Comparison of ENCODE assay signal across 11 cellular contexts in the genomic region with DNA sequence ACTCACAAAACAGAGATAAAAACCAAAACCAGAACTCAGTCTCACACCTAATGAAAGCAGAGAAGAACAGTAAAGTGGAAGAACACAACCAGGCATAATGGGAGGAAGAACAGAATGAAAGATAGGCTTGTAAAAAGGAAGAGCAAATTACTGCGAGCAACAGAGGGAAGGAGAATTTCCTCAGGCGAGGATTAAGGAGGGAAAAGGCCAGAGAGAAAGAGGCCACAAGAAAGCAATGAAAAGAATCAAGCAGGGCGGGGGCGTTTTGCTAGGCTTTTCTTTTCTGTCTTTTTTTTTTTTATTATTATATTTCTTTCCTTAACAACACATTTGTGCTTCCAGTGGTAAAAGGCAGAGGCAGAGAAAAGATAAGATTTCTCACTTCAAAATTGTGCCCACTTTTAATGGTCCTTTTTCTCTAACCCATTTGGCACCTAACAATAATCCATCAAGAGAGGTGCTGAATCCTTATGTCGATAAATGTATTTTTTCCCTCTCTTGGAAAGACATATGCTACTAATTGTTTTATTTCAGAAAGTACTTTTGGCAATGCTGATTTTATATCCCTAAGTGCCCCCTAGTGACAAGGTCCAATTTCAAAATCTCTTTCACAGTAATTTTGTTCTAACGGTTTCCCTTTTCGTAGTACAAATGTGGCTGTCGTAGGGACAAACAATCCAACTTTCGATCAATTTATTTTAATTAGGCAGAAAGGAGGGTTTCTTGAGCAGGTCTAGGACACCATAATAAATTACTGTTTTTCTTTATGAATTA.
A peak's percentile ranks its signal among the peaks of the same experiment; 100 is the strongest.
DNase-seq lines count a peak whose midpoint lies in the region; ATAC-seq and TF ChIP-seq lines count a peak whose summit lies in the region.
"Had no signal": no experiment of that assay in that cellular context is flagged by ENCODE, and none has a peak within 500 bp of the region (broad histone marks: within the 10 kb centered on the region; RNA-seq: fewer than 3 reads in every experiment).

No MANE protein-coding gene starts in this region.

- intact Hi-C loops in heart left ventricle (cut with DNase I), result loop anchor here in 8 of 10 donors (2.0 to 10.0 kb wide), 6 partner anchors 59 to 379 kb away; no protein-coding TSS in a partner anchor
- intact Hi-C loops in left ventricle myocardium superior (cut with micrococcal nuclease), result no loop called here
- intact Hi-C loops in uterus (cut with DNase I; ENCODE audit: low total_unique reads), result no loop called here
- intact Hi-C loops in activated T-helper 2 cell treated with anti-CD3 and anti-CD28 coated beads, Interferon-gamma antibody, Interleukin-2, Interleukin-4, amounts not matched to agents 10 μg/mL and 5 μg/mL and 100 μg/mL, durations not matched to agents 14 hours and 24 hours and 36 hours (cut with micrococcal nuclease), result no loop called here

- no peaks in the 10 kb centered on the region for H3K4me1 Mint-ChIP-seq in activated T-helper 2 cell treated with anti-CD3 and anti-CD28 coated beads, Interferon-gamma antibody, Interleukin-2, Interleukin-4, amounts not matched to agents 10 μg/mL and 5 μg/mL and 100 μg/mL, durations not matched to agents 14 hours and 24 hours and 36 hours (ENCODE audit: low read depth)
- H3K4me1 Mint-ChIP-seq: immature natural killer cell had no signal

- H3K4me3 Mint-ChIP-seq in activated T-helper 2 cell treated with anti-CD3 and anti-CD28 coated beads, Interferon-gamma antibody, Interleukin-2, Interleukin-4, amounts not matched to agents 10 μg/mL and 5 μg/mL and 100 μg/mL, durations not matched to agents 14 hours and 24 hours and 36 hours (ENCODE audit: low read depth), result no peak overlapping the region
- H3K4me3 Mint-ChIP-seq: immature natural killer cell had no signal

- no peaks in the 10 kb centered on the region for H3K9me3 Mint-ChIP-seq in activated T-helper 2 cell treated with anti-CD3 and anti-CD28 coated beads, Interferon-gamma antibody, Interleukin-2, Interleukin-4, amounts not matched to agents 10 μg/mL and 5 μg/mL and 100 μg/mL, durations not matched to agents 14 hours and 24 hours and 36 hours

- H3K36me3 ChIP-seq in heart left ventricle, result no peaks in the 10 kb centered on the region
- H3K36me3 ChIP-seq in uterus, result no peaks in the 10 kb centered on the region
- H3K36me3 ChIP-seq: Peyer's patch had no signal

- H3K4me3 ChIP-seq in heart left ventricle (no peak overlapping the region), uterus (no peak overlapping the region)
- H3K4me3 ChIP-seq: Peyer's patch had no signal

- no peaks in the 10 kb centered on the region for H3K27me3 Mint-ChIP-seq in activated T-helper 2 cell treated with anti-CD3 and anti-CD28 coated beads, Interferon-gamma antibody, Interleukin-2, Interleukin-4, amounts not matched to agents 10 μg/mL and 5 μg/mL and 100 μg/mL, durations not matched to agents 14 hours and 24 hours and 36 hours (ENCODE audit: low read depth)

- TF ChIP-seq POLR2A in heart left ventricle (IDR thresholded peaks at IDR 0.05) (no peak), uterus (IDR thresholded peaks at IDR 0.05) (no peak)

- 55 to 68% (median 59%) methylated on average over 9 of the region's 9 CpGs for WGBS in heart left ventricle, 4 donors

- no peaks in the 10 kb centered on the region for H3K36me3 Mint-ChIP-seq in activated T-helper 2 cell treated with anti-CD3 and anti-CD28 coated beads, Interferon-gamma antibody, Interleukin-2, Interleukin-4, amounts not matched to agents 10 μg/mL and 5 μg/mL and 100 μg/mL, durations not matched to agents 14 hours and 24 hours and 36 hours (ENCODE audit: low read depth)
- H3K36me3 Mint-ChIP-seq: immature natural killer cell had no signal

- ATAC-seq in heart left ventricle (no peak), left ventricle myocardium superior (no peak), foreskin keratinocyte (no peak), HG03457 (IDR thresholded peaks at IDR 0.05; ENCODE audit: unreplicated experiment) (no peak)

- no peak overlapping the region for H3K27ac Mint-ChIP-seq in activated T-helper 2 cell treated with anti-CD3 and anti-CD28 coated beads, Interferon-gamma antibody, Interleukin-2, Interleukin-4, amounts not matched to agents 10 μg/mL and 5 μg/mL and 100 μg/mL, durations not matched to agents 14 hours and 24 hours and 36 hours
- H3K27ac Mint-ChIP-seq: immature natural killer cell had no signal

- H3K27me3 ChIP-seq in heart left ventricle, result no peaks in the 10 kb centered on the region
- H3K27me3 ChIP-seq in foreskin keratinocyte, result no peaks in the 10 kb centered on the region
- H3K27me3 ChIP-seq in uterus, result no peaks in the 10 kb centered on the region
- H3K27me3 ChIP-seq: Peyer's patch had no signal

- H3K9me3 ChIP-seq in heart left ventricle (no peaks in the 10 kb centered on the region), uterus (no peaks in the 10 kb centered on the region)
- H3K9me3 ChIP-seq: Peyer's patch had no signal

- peak in 9 of 12 donors; percentile 30 to 55 (median 42) for TF ChIP-seq CTCF in heart left ventricle (IDR thresholded peaks at IDR 0.05)
- peak; percentile 60 for TF ChIP-seq CTCF in foreskin keratinocyte (conservative IDR thresholded peaks at IDR 0.05)
- peak; percentile 11 to 29 (median 26) for TF ChIP-seq CTCF in uterus (IDR thresholded peaks at IDR 0.05)

- H3K27ac ChIP-seq in heart left ventricle (no peak overlapping the region), foreskin keratinocyte (no peak overlapping the region), uterus (no peak overlapping the region)
- H3K27ac ChIP-seq: Peyer's patch had no signal

- no peak for DNase-seq in heart left ventricle
- DNase-seq in left ventricle myocardium superior, result no peak
- DNase-seq in RPMI7951 (ENCODE audit: low read depth), result peak; percentile 5
- no peak for DNase-seq in foreskin keratinocyte
- no peak for DNase-seq in uterus
- no peak for DNase-seq in cortex of kidney (lab: John Stamatoyannopoulos, UW)
- DNase-seq in activated T-helper 2 cell treated with anti-CD3 and anti-CD28 coated beads, Interferon-gamma antibody, Interleukin-2, Interleukin-4, amounts not matched to agents 10 μg/mL and 5 μg/mL and 100 μg/mL, durations not matched to agents 14 hours and 24 hours and 36 hours (ENCODE audit: low spot score), result no peak
- DNase-seq: activated naive CD4-positive, alpha-beta T cell treated with Interleukin-2 at 50 U/mL for 16 hours; immature natural killer cell; Peyer's patch had no signal

- H3K4me1 ChIP-seq in heart left ventricle (peaks cover 0 to 2% (median 0%) of the 10 kb centered on the region in 12 donors), foreskin keratinocyte (no peaks in the 10 kb centered on the region), uterus (no peaks in the 10 kb centered on the region)
- H3K4me1 ChIP-seq: Peyer's patch had no signal

Comparison
In these comparisons a context has a peak if more than half of its experiments do, and no peak if none do; other contexts are left out.
1. intact Hi-C loops: an anchor here in heart left ventricle (2.0 to 10.0 kb wide); none called in left ventricle myocardium superior, uterus and activated T-helper 2 cell treated with anti-CD3 and anti-CD28 coated beads, Interferon-gamma antibody, Interleukin-2, Interleukin-4, amounts not matched to agents 10 μg/mL and 5 μg/mL and 100 μg/mL, durations not matched to agents 14 hours and 24 hours and 36 hours.